8 cellular contexts compared by ENCODE assay signal in the genomic region with DNA sequence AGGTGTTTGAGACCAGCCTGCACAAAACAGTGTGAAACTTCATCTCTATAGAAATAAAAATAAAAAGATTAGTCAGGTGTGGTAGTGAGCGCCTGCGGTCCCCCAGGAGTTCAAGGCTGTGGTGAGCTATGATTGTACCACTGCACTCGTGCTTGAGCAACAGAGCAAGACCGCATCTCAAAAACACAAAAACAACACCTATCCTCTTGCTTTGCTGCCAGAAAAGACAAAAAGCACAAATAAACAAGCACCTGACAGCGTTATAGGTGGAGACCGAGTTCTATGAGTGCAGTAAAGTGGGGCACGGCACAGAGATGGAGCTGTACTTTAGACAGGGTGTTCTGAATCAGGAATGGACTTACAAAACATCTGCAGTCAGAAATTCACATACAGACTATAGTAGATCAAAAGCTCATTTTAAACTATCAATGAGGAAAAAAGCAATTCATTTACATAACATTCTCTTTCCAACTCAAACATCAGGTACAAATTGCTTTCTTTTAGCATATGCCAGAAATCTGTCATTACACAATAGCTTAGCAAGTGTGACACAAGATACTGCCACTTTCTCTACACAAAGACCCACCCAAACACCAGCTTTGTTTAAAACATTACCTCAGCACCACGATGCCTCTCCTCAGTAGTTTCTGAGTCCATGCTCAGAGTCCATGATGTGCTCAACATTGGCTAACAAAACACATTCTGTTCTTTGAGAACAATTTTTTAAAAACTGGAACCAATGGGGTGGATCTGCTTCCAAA. TPM values are rescaled to one million over a fixed set of nuclear protein-coding genes. Genes with fewer than 3 reads are reported as not detected.
DNase-seq lines count a peak whose midpoint lies in the region; ATAC-seq and TF ChIP-seq lines count a peak whose summit lies in the region.

No MANE protein-coding gene starts in this region.

- H3K4me1 Mint-ChIP-seq in naive thymus-derived CD8-positive, alpha-beta T cell: peaks cover 52 to 98% (median 96%) of the 10 kb centered on the region in 4 donors

- POLR2A ChIA-PET in naive thymus-derived CD8-positive, alpha-beta T cell (lab: Charles Lee): interaction anchor here (1.1 to 2.9 kb wide), 7 partner anchors 8 to 61 kb away, joined by 3 to 37 read pairs (median 7); partner anchors contain the start of gene EZR
- POLR2A ChIA-PET in SK-N-SH (lab: Yijun Ruan, JAX): no interaction called here

- no peaks in the 10 kb centered on the region for H3K27me3 Mint-ChIP-seq in naive thymus-derived CD8-positive, alpha-beta T cell

- H2AFZ ChIP-seq in SK-N-SH (ENCODE audit: low read depth): no peak overlapping the region

- H3K36me3 ChIP-seq in SK-N-SH (replicated peaks in 1 of 2; ENCODE audit: control insufficient read depth in 1 of 2, insufficient read depth in 2 of 2, low read length in 1 of 2): peaks cover 24 to 32% of the 10 kb centered on the region in 2 experiments

- H3K4me3 ChIP-seq in SK-N-SH (ENCODE audit: low read depth in 2 of 2, low read length in 1 of 2): no peak overlapping the region

- H3K27ac ChIP-seq in C4-2B (peak overlapping the region; percentile 34; the same call in 1 of the 2 replicates), SK-N-SH (ENCODE audit: low read depth in 2 of 2, low read length in 1 of 2) (no peak overlapping the region)

- DNase-seq in activated CD8-positive, alpha-beta memory T cell treated with anti-CD3 and anti-CD28 coated beads, Interleukin-2, amount 50 U/mL, for 1 hour (ENCODE audit: extremely low read depth): peak; percentile 30
- DNase-seq in naive thymus-derived CD8-positive, alpha-beta T cell: peak in 5 of 10 donors; percentile 48 to 76 (median 54)
- DNase-seq in SK-N-SH (no peak), NCI-H226 (no peak)
- no peak for DNase-seq in activated CD4-positive, CD25-positive, alpha-beta regulatory T cell treated with anti-CD3 and anti-CD28 coated beads, Interleukin-2, amount 50 U/mL, for 72 hours

- CTCF ChIA-PET in SK-N-SH (lab: Yijun Ruan, JAX): interaction anchor here (1.0 kb wide), 1 partner anchor 91 kb away, joined by 3 read pairs; no protein-coding TSS in a partner anchor

- no peaks in the 10 kb centered on the region for H3K27me3 ChIP-seq in SK-N-SH (ENCODE audit: insufficient read depth)

- H3K4me2 ChIP-seq in SK-N-SH: no peak overlapping the region

- TF ChIP-seq RAD21 in SK-N-SH (IDR thresholded peaks at IDR 0.05; ENCODE audit: low read length): no peak

- H3K9ac ChIP-seq in SK-N-SH: no peak overlapping the region

- H3K36me3 Mint-ChIP-seq in naive thymus-derived CD8-positive, alpha-beta T cell: peaks cover 0 to 60% (median 24%) of the 10 kb centered on the region in 3 donors

- H3K4me1 ChIP-seq in SK-N-SH (ENCODE audit: control insufficient read depth in 1 of 2, insufficient read depth in 2 of 2, low read depth in 1 of 2, low read length in 1 of 2): peaks cover 4 to 9% of the 10 kb centered on the region in 2 experiments; a peak in 3 of 4 replicates

- TF ChIP-seq CTCF in C4-2B (conservative IDR thresholded peaks at IDR 0.05): no peak
- TF ChIP-seq CTCF in SK-N-SH (IDR thresholded peaks at IDR 0.05): no peak

- peak overlapping the region in 9 of 10 donors; percentile 41 to 76 (median 63) for H3K4me3 Mint-ChIP-seq in naive thymus-derived CD8-positive, alpha-beta T cell

- no peaks in the 10 kb centered on the region for H3K9me3 Mint-ChIP-seq in naive thymus-derived CD8-positive, alpha-beta T cell

- 92% methylated on average over 8 of the region's 8 CpGs for WGBS in SK-N-SH (ENCODE audit: low lambda C conversion rate)

- H3K9me3 ChIP-seq in SK-N-SH: no peaks in the 10 kb centered on the region; the same call in 1 of the 2 replicates

- no peaks in the 10 kb centered on the region for H3K9me2 ChIP-seq in SK-N-SH

- H3F3A ChIP-seq in SK-N-SH (replicated peaks; ENCODE audit: insufficient read depth): peaks cover 3% of the 10 kb centered on the region

- peak overlapping the region; percentile 67 to 97 (median 85) for H3K27ac Mint-ChIP-seq in naive thymus-derived CD8-positive, alpha-beta T cell

- H3K79me2 ChIP-seq in SK-N-SH (ENCODE audit: insufficient read depth): peaks cover 96% of the 10 kb centered on the region

- no peak for TF ChIP-seq EP300 in SK-N-SH (IDR thresholded peaks at IDR 0.05; ENCODE audit: borderline replicate concordance in 1 of 2, low read depth in 1 of 2, low read length in 1 of 2)

- ATAC-seq in GM19328 (IDR thresholded peaks at IDR 0.05; ENCODE audit: unreplicated experiment): peak; percentile 68
- peak; percentile 68 for ATAC-seq in HG03135 (IDR thresholded peaks at IDR 0.05; ENCODE audit: unreplicated experiment)
- ATAC-seq in naive thymus-derived CD8-positive, alpha-beta T cell: peak; percentile 62 to 72

- H4K20me1 ChIP-seq in SK-N-SH (ENCODE audit: insufficient read depth): peaks cover 12% of the 10 kb centered on the region

TF ChIP-seq in SK-N-SH, 30 proteins besides CTCF, POLR2A, EP300 and RAD21:
- TF ChIP-seq NFIC (IDR thresholded peaks at IDR 0.05; ENCODE audit: borderline replicate concordance) (no peak), USF2 (IDR thresholded peaks at IDR 0.05; ENCODE audit: borderline replicate concordance, low read depth, low read length) (no peak), FOXJ3 (CRISPR knock-in tag; IDR thresholded peaks at IDR 0.05) (no peak), ZBTB33 (IDR thresholded peaks at IDR 0.05; ENCODE audit: borderline replicate concordance, low read depth) (no peak), SMC3 (IDR thresholded peaks at IDR 0.05; ENCODE audit: low read depth, low read length) (no peak)

RNA-seq across cellular contexts. Expression of gene EZR, which starts 10.1 kb away (rescaled TPM):
- 100 to 1,000 TPM; 202 to 212 TPM for total RNA-seq in naive thymus-derived CD8-positive, alpha-beta T cell
- polyA plus RNA-seq in naive thymus-derived CD8-positive, alpha-beta T cell: 100 to 1,000 TPM; 127 to 168 (median 143) TPM
- 84.3 and 92.0 TPM in 2 replicates for polyA plus RNA-seq in SK-N-SH (2012; rRNA removed)
- 62.4 and 69.7 TPM in 2 replicates for polyA plus RNA-seq in SK-N-SH (2012; cell fraction: cytosol; rRNA removed)
- 75.6 and 84.7 TPM in 2 replicates for polyA plus RNA-seq in SK-N-SH (2012; cell fraction: nucleus; rRNA removed)
